Comparison of ENCODE assay signal across 8 cellular contexts in the genomic region with DNA sequence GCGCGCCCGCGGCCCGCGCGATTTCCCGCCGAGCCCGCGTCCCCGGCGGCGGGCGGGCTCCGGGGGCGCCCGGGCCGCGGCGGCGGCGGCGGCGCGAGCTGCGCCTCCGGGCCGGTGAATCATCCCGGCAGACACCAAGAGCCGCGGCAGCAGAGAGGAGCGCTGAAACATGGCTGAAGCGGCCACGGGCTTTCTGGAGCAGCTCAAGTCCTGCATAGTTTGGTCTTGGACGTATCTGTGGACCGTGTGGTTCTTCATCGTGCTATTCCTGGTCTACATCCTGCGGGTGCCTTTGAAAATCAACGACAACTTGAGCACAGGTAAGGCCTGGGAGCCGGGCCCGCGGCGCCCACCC. TPM values are rescaled to one million over a fixed set of nuclear protein-coding genes. Genes with fewer than 3 reads are reported as not detected.
DNase-seq lines count a peak whose midpoint lies in the region; ATAC-seq, FAIRE-seq and TF ChIP-seq lines count a peak whose summit lies in the region.

A gene with protein sequence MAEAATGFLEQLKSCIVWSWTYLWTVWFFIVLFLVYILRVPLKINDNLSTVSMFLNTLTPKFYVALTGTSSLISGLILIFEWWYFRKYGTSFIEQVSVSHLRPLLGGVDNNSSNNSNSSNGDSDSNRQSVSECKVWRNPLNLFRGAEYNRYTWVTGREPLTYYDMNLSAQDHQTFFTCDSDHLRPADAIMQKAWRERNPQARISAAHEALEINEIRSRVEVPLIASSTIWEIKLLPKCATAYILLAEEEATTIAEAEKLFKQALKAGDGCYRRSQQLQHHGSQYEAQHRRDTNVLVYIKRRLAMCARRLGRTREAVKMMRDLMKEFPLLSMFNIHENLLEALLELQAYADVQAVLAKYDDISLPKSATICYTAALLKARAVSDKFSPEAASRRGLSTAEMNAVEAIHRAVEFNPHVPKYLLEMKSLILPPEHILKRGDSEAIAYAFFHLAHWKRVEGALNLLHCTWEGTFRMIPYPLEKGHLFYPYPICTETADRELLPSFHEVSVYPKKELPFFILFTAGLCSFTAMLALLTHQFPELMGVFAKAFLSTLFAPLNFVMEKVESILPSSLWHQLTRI (plus strand): TSS at position 130 of the 355 bp plus-strand sequence. CDS start 40 bp downstream, at position 170.

- H3K4me3 ChIP-seq in GM12864 (ENCODE audit: low read depth, low read length): peak within 1 kb of the TSS; percentile 70
- H3K4me3 ChIP-seq in small intestine (ENCODE audit: low read depth in 1 of 2, low read length in 2 of 2): peak within 1 kb of the TSS; percentile 78 to 89

- CTCF ChIA-PET in MCF 10A (lab: Yijun Ruan, JAX): interaction anchor here (1.5 kb wide), 1 partner anchor 167 kb away, joined by 4 read pairs; no protein-coding TSS in a partner anchor

- no peak for FAIRE-seq in small intestine (lab: Jason Lieb, UNC)

- H3K9me3 Mint-ChIP-seq in MCF 10A (ENCODE audit: unreplicated experiment) (no peaks in the 10 kb centered on the region), immature natural killer cell (no peaks in the 10 kb centered on the region)

- peak; percentile 38 for ATAC-seq in HG02571 (IDR thresholded peaks at IDR 0.05; ENCODE audit: unreplicated experiment)

- BruUV-seq in MCF 10A (replicated peaks; lab: Mats Ljungman, UMichigan): no TSS peak

- H3K36me3 Mint-ChIP-seq in MCF 10A (ENCODE audit: insufficient read depth, unreplicated experiment) (peaks cover 6% of the 10 kb centered on the region), immature natural killer cell (no peaks in the 10 kb centered on the region)

- peak within 1 kb of the TSS; percentile 97 for H3K27ac ChIP-seq in VCaP
- H3K27ac ChIP-seq in small intestine (ENCODE audit: low read depth in 1 of 2, low read length in 1 of 2): peak within 1 kb of the TSS; percentile 97 to 99

- DNase-seq in GM12864 (ENCODE audit: low read depth): no peak
- DNase-seq in NCI-H1105 treated with DMSO at 0.1 percent for 48 hours (lab: John Stamatoyannopoulos, UW): peak; percentile 69
- DNase-seq in MCF 10A (ENCODE audit: unreplicated experiment): peak; percentile 75
- peak; percentile 65 to 76 (median 68) for DNase-seq in immature natural killer cell
- peak; percentile 70 for DNase-seq in small intestine
- no peak for DNase-seq in ecto neural progenitor cell (ENCODE audit: low spot score)

- no peaks in the 10 kb centered on the region for H3K36me3 ChIP-seq in small intestine (ENCODE audit: control insufficient read depth in 2 of 2, insufficient read depth in 2 of 2, low read length in 2 of 2)

- H3K4me1 Mint-ChIP-seq in MCF 10A (ENCODE audit: insufficient read depth, unreplicated experiment): peaks cover 21% of the 10 kb centered on the region
- H3K4me1 Mint-ChIP-seq in immature natural killer cell: peaks cover 17 to 33% of the 10 kb centered on the region in 2 donors

- no peaks in the 10 kb centered on the region for H3K9me3 ChIP-seq in small intestine (ENCODE audit: control insufficient read depth, low read depth)

- H3K4me1 ChIP-seq in small intestine (ENCODE audit: control insufficient read depth in 2 of 2, insufficient read depth in 1 of 2, low read depth in 1 of 2, low read length in 1 of 2): peaks cover 0 to 4% of the 10 kb centered on the region in 2 donors

- no peak for TF ChIP-seq CTCF in GM12864 (IDR thresholded peaks at IDR 0.05; ENCODE audit: low read depth, low read length, missing control alignments)
- no peak for TF ChIP-seq CTCF in VCaP (conservative IDR thresholded peaks at IDR 0.05)
- no peak for TF ChIP-seq CTCF in MCF 10A (IDR thresholded peaks at IDR 0.05; ENCODE audit: unreplicated experiment)

- no peaks in the 10 kb centered on the region for H3K27me3 ChIP-seq in small intestine (ENCODE audit: control insufficient read depth in 2 of 2, insufficient read depth in 2 of 2, low read length in 2 of 2)

- H3K27ac Mint-ChIP-seq in MCF 10A (ENCODE audit: low read depth, unreplicated experiment): peak within 1 kb of the TSS; percentile 93
- peak within 1 kb of the TSS; percentile 85 to 94 (median 89) for H3K27ac Mint-ChIP-seq in immature natural killer cell

- no peaks in the 10 kb centered on the region for H3K27me3 Mint-ChIP-seq in MCF 10A (ENCODE audit: insufficient read depth, unreplicated experiment)
- peaks cover 0 to 8% (median 3%) of the 10 kb centered on the region in 3 donors for H3K27me3 Mint-ChIP-seq in immature natural killer cell (ENCODE audit: low read depth in 3 of 3)

- 0% methylated on average over 42 to 44 of the region's 44 CpGs for WGBS in small intestine, 3 donors

- H3K4me3 Mint-ChIP-seq in MCF 10A (ENCODE audit: unreplicated experiment) (peak within 1 kb of the TSS; percentile 91), immature natural killer cell (peak within 1 kb of the TSS; percentile 90 to 97 (median 95))

- intact Hi-C loops in MCF 10A (cut with micrococcal nuclease): no loop called here

- POLR2A ChIA-PET in MCF 10A (lab: Yijun Ruan, JAX): interaction anchor here (0.6 to 3.0 kb wide), 18 partner anchors 10 to 742 kb away, joined by 3 to 17 read pairs (median 4); a partner anchor contains a TSS

RNA-seq across cellular contexts. Expression of the gene that starts here (rescaled TPM):
- total RNA-seq in MCF 10A (2022): 14.8 and 18.5 TPM in 2 replicates
- polyA plus RNA-seq in immature natural killer cell: 10 to 100 TPM; 11.3 to 14.7 (median 14.2) TPM
- 10 to 100 TPM in 2 of 3 donors, 1 to 10 TPM in 1; 8.3 to 15.5 (median 10.5) TPM for polyA plus RNA-seq in small intestine

Comparison
In these comparisons a context has a peak if more than half of its experiments do, and no peak if none do; other contexts are left out.
1. DNase-seq: peak in NCI-H1105 treated with DMSO at 0.1 percent for 48 hours (single experiment), MCF 10A (single experiment), immature natural killer cell (3 of 3) and small intestine (single experiment); none in GM12864 (single experiment) and ecto neural progenitor cell (single experiment).